15 cellular contexts compared by ENCODE assay signal in genomic region chr4:89586318-89586717, GRCh38.
DNase-seq lines count a peak whose midpoint lies in the region; TF ChIP-seq lines count a peak whose summit lies in the region.
"Had no signal": no experiment of that assay in that cellular context is flagged by ENCODE, and none has a peak within 500 bp of the region (broad histone marks: within the 10 kb centered on the region; RNA-seq: fewer than 3 reads in every experiment).

No MANE protein-coding gene starts in this region.

- no peak overlapping the region for H3K4me3 ChIP-seq in fibroblast of mammary gland (ENCODE audit: control insufficient read depth, low read depth, low read length)

- DNase-seq in NCI-H2227 (lab: John Stamatoyannopoulos, UW; ENCODE audit: unreplicated experiment) (peak; percentile 1), NCI-H2227 treated with DMSO at 0.1 percent for 48 hours (lab: John Stamatoyannopoulos, UW) (no peak), SK-N-DZ (ENCODE audit: low spot score) (peak; percentile 15), fibroblast of mammary gland (ENCODE audit: low read depth) (peak; percentile 21), pons (ENCODE audit: low spot score) (peak; percentile 8), cerebellar nuclear complex (lab: John Stamatoyannopoulos, UW) (no peak), H4 (ENCODE audit: low spot score) (no peak), occipital lobe (lab: John Stamatoyannopoulos, UW) (no peak)
- DNase-seq: 8988T, C1 segment of cervical spinal cord, DMS79, NCI-H1048, NCI-H146, NCI-H345, SHP77 treated with DMSO at 0.1 percent for 48 hours had no signal

- no peak for TF ChIP-seq CTCF in fibroblast of mammary gland (conservative IDR thresholded peaks at IDR 0.05; ENCODE audit: control insufficient read depth, insufficient read depth, low read depth, low read length)

Comparison
In these comparisons a context has a peak if more than half of its experiments do, and no peak if none do; other contexts are left out.
1. DNase-seq: peak in NCI-H2227 (single experiment), SK-N-DZ (single experiment), fibroblast of mammary gland (single experiment) and pons (single experiment); none in NCI-H2227 treated with DMSO at 0.1 percent for 48 hours (single experiment), cerebellar nuclear complex (0 of 2), H4 (single experiment) and occipital lobe (single experiment).